Comparison of ENCODE assay signal across 5 cellular contexts in the genomic region with DNA sequence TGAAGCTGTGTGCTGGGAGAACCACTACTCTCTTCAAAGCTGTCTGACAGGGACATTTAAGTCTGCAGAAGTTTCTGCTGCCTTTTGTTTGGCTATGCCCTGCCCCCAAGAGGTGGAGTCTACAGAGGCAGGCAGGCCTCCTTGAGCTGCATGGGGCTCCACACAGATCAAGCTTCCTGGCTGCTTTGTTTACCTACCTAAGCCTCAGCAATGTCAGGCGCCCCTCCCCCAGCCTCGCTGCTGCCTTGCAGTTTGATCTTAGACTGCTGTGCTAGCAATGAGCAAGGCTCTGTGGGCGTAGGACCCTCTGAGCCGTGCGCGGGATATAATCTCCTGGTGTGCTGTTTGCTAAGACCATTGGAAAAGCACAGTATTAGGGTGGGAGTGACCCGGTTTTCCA.
DNase-seq lines count a peak whose midpoint lies in the region; TF ChIP-seq lines count a peak whose summit lies in the region.
"Not testable (repeated sequence)": the region's sequence is repeated elsewhere in the genome, so short reads cannot be mapped to it uniquely, and the experiment has no call there.

No MANE protein-coding gene starts in this region.

- not testable (repeated sequence) for H3K4ac ChIP-seq in H9 (ENCODE audit: low read depth, low read length); mesendoderm (ENCODE audit: low read depth, low read length)

- H3K36me3 Mint-ChIP-seq in H9 (ENCODE audit: insufficient read depth in 1 of 3, low read depth in 3 of 3) (peaks cover 21 to 50% (median 29%) of the 10 kb centered on the region in 3 experiments), endodermal cell (ENCODE audit: low read depth) (peaks cover 22% of the 10 kb centered on the region)

- not testable (repeated sequence) for H3K36me3 ChIP-seq in NT2/D1 (ENCODE audit: insufficient read depth, insufficient read length, low read length); endodermal cell (ENCODE audit: control insufficient read depth, insufficient read depth, low read length); mesendoderm (ENCODE audit: control insufficient read depth, insufficient read depth, low read length); sigmoid colon

- H3K9me3 ChIP-seq in H9 (ENCODE audit: control insufficient read depth, low read depth, low read length); sigmoid colon: not testable (repeated sequence)
- peaks cover 31% of the 10 kb centered on the region for H3K9me3 ChIP-seq in NT2/D1 (ENCODE audit: insufficient read depth, low read length)
- peaks cover 39% of the 10 kb centered on the region for H3K9me3 ChIP-seq in endodermal cell (ENCODE audit: control insufficient read depth, low read length)

- not testable (repeated sequence) for H4K91ac ChIP-seq in H9 (ENCODE audit: insufficient read length, low read depth, low read length)

- H3K4me2 ChIP-seq in H9 (ENCODE audit: insufficient read depth, insufficient read length, low read length); mesendoderm (ENCODE audit: low read length): not testable (repeated sequence)

- not testable (repeated sequence) for H2BK12ac ChIP-seq in H9 (ENCODE audit: insufficient read length, low read depth, low read length)

- not testable (repeated sequence) for H2AK5ac ChIP-seq in H9 (ENCODE audit: insufficient read length, low read length); mesendoderm (ENCODE audit: low read length)

- H2BK5ac ChIP-seq in H9 (ENCODE audit: insufficient read length, low read length); mesendoderm (ENCODE audit: low read length): not testable (repeated sequence)

- H3K56ac ChIP-seq in H9 (ENCODE audit: insufficient read length, low read depth, low read length); mesendoderm (ENCODE audit: low read length): not testable (repeated sequence)

- H3K27ac ChIP-seq in H9 (ENCODE audit: insufficient read length, low read depth, low read length); endodermal cell (ENCODE audit: low read depth, low read length); mesendoderm (ENCODE audit: low read depth, low read length); sigmoid colon: not testable (repeated sequence)

- H4K20me1 ChIP-seq in H9 (ENCODE audit: control insufficient read depth, insufficient read depth, insufficient read length) = not testable (repeated sequence)

- not testable (repeated sequence) for H3K14ac ChIP-seq in H9 (ENCODE audit: insufficient read depth, low read length)

- H3K4me3 Mint-ChIP-seq in H9, endodermal cell: not testable (repeated sequence)

- H3K27ac Mint-ChIP-seq in H9, endodermal cell: not testable (repeated sequence)

- not testable (repeated sequence) for TF ChIP-seq EP300 in sigmoid colon (IDR thresholded peaks at IDR 0.05)

- H3T11ph ChIP-seq in H9 (ENCODE audit: low read length) = not testable (repeated sequence)

- H3K27me3 ChIP-seq in H9 (ENCODE audit: insufficient read depth, low read length); NT2/D1 (ENCODE audit: insufficient read depth, insufficient read length); endodermal cell (ENCODE audit: control insufficient read depth, insufficient read depth, low read length, poor library complexity, severe bottlenecking); mesendoderm (ENCODE audit: insufficient read depth, low read length, poor library complexity); sigmoid colon: not testable (repeated sequence)

- not testable (repeated sequence) for TF ChIP-seq POLR2A in sigmoid colon (IDR thresholded peaks at IDR 0.05)

- H3K4me1 Mint-ChIP-seq in H9, endodermal cell: not testable (repeated sequence)

- H2BK20ac ChIP-seq in H9 (ENCODE audit: low read depth, low read length, poor library complexity, severe bottlenecking) = not testable (repeated sequence)

- H2AFZ ChIP-seq in H9 (ENCODE audit: low read length) = not testable (repeated sequence)

- H4K8ac ChIP-seq in H9 (replicated peaks; ENCODE audit: insufficient read length, low read depth, low read length); mesendoderm (ENCODE audit: low read depth, low read length): not testable (repeated sequence)

- not testable (repeated sequence) for TF ChIP-seq CTCF in H9 (conservative IDR thresholded peaks at IDR 0.05); endodermal cell (conservative IDR thresholded peaks at IDR 0.05); sigmoid colon (IDR thresholded peaks at IDR 0.05)

- DNase-seq in H9 = peak; percentile 38
- DNase-seq in NT2/D1 (ENCODE audit: low read depth, low spot score) = peak; percentile 39
- DNase-seq in endodermal cell = peak; percentile 63
- peak; percentile 26 for DNase-seq in mesendoderm
- peak; percentile 29 for DNase-seq in sigmoid colon

- intact Hi-C loops in sigmoid colon (cut with DNase I) = not testable (repeated sequence)

- not testable (repeated sequence) for H3K18ac ChIP-seq in H9 (ENCODE audit: insufficient read length, low read depth, low read length); mesendoderm (ENCODE audit: low read length)

- not testable (repeated sequence) for H3K23ac ChIP-seq in H9 (ENCODE audit: insufficient read length, low read depth, low read length); mesendoderm (ENCODE audit: low read length)

- H3K79me1 ChIP-seq in H9 (ENCODE audit: insufficient read depth, low read depth, low read length, poor library complexity, severe bottlenecking); mesendoderm (ENCODE audit: low read length): not testable (repeated sequence)

- not testable (repeated sequence) for H3K4me1 ChIP-seq in H9 (ENCODE audit: insufficient read depth, low read length); NT2/D1 (ENCODE audit: insufficient read depth, insufficient read length); endodermal cell (ENCODE audit: control insufficient read depth, insufficient read depth, low read length); mesendoderm (ENCODE audit: control insufficient read depth, low read depth, low read length); sigmoid colon

- H3K4me3 ChIP-seq in NT2/D1 (ENCODE audit: insufficient read length, low read depth); mesendoderm (ENCODE audit: low read length); sigmoid colon: not testable (repeated sequence)
- peak overlapping the region; percentile 53 for H3K4me3 ChIP-seq in endodermal cell (ENCODE audit: low read length)

- not testable (repeated sequence) for H2BK15ac ChIP-seq in H9 (ENCODE audit: low read depth, low read length); mesendoderm (replicated peaks; ENCODE audit: low read depth)

- H2BK120ac ChIP-seq in H9 (ENCODE audit: low read depth, low read length, poor library complexity, severe bottlenecking); mesendoderm (ENCODE audit: low read depth, low read length): not testable (repeated sequence)

- not testable (repeated sequence) for H3K27me3 Mint-ChIP-seq in H9 (ENCODE audit: low read depth); endodermal cell (ENCODE audit: insufficient read depth)

- WGBS in H9 (ENCODE audit: extremely low coverage, insufficient read length, low lambda C conversion rate) = no CpG with 5 or more reads among the region's 7 CpGs
- 82 to 85% methylated on average over 3 to 7 of the region's 7 CpGs for WGBS in endodermal cell (ENCODE audit: insufficient coverage in 1 of 2, insufficient read length in 1 of 2), 2 experiments
- WGBS in mesendoderm (ENCODE audit: extremely low coverage, insufficient coverage, low lambda C conversion rate) = no CpG with 5 or more reads among the region's 7 CpGs
- 94% methylated on average over 7 of the region's 7 CpGs for WGBS in sigmoid colon, 2 donors

- not testable (repeated sequence) for H3K9ac ChIP-seq in H9 (ENCODE audit: extremely low read depth, insufficient read length, low read length); NT2/D1 (ENCODE audit: insufficient read length, low read depth); endodermal cell (ENCODE audit: extremely low read depth, low read length, poor library complexity, severe bottlenecking); mesendoderm (ENCODE audit: low read length)

- H3K9me3 Mint-ChIP-seq in H9 = peaks cover 41 to 47% of the 10 kb centered on the region in 2 experiments
- H3K9me3 Mint-ChIP-seq in endodermal cell = peaks cover 70% of the 10 kb centered on the region

- not testable (repeated sequence) for H4K5ac ChIP-seq in H9 (ENCODE audit: insufficient read length, low read depth, low read length); mesendoderm (ENCODE audit: low read length)

- H3K79me2 ChIP-seq in H9 (ENCODE audit: insufficient read depth, low read length); mesendoderm (ENCODE audit: control insufficient read depth, insufficient read depth, low read length): not testable (repeated sequence)

- not testable (repeated sequence) for H3K23me2 ChIP-seq in H9 (ENCODE audit: insufficient read length, low read depth, low read length, poor library complexity, severe bottlenecking)
